In genomic region chr7:108525327-108525984, GRCh38 we compare ENCODE assay signal across 8 cellular contexts. TPM values are rescaled to one million over a fixed set of nuclear protein-coding genes. Genes with fewer than 3 reads are reported as not detected.
DNase-seq lines count a peak whose midpoint lies in the region; ATAC-seq and TF ChIP-seq lines count a peak whose summit lies in the region.

No MANE protein-coding gene starts in this region.

- under 1% methylated on average over 22 of the region's 22 CpGs for WGBS in right cardiac atrium

- no peaks in the 10 kb centered on the region for H3K27me3 ChIP-seq in right cardiac atrium (ENCODE audit: control insufficient read depth, insufficient read depth)

- peak overlapping the region; percentile 95 for H3K27ac ChIP-seq in right cardiac atrium (ENCODE audit: low read length)

- peak; percentile 64 for DNase-seq in Calu3
- DNase-seq in GM19238 (ENCODE audit: insufficient read length, low spot score): peak; percentile 32
- peak; percentile 11 for DNase-seq in NCI-H460 (ENCODE audit: extremely low read depth, low read depth)
- no peak for DNase-seq in activated naive CD8-positive, alpha-beta T cell treated with anti-CD3 and anti-CD28 coated beads, Interleukin-2, amount 10 ng/mL, durations not matched to agents 7 days and 5 days
- DNase-seq in right cardiac atrium: peak; percentile 92 to 95 (median 95)
- peak; percentile 88 for DNase-seq in renal cortical epithelial cell (ENCODE audit: low read depth)
- no peak for DNase-seq in activated effector memory CD4-positive, alpha-beta T cell treated with Interleukin-2 at 50 U/mL for 16 hours

- H3K9me3 Mint-ChIP-seq in Calu3 (ENCODE audit: low read depth, unreplicated experiment): no peaks in the 10 kb centered on the region
- no peaks in the 10 kb centered on the region for H3K9me3 Mint-ChIP-seq in activated naive CD8-positive, alpha-beta T cell treated with anti-CD3 and anti-CD28 coated beads, Interleukin-2, amount 10 ng/mL, durations not matched to agents 7 days and 5 days

- H3K4me1 Mint-ChIP-seq in Calu3 (ENCODE audit: low read depth, unreplicated experiment): peaks cover 28% of the 10 kb centered on the region
- H3K4me1 Mint-ChIP-seq in activated naive CD8-positive, alpha-beta T cell treated with anti-CD3 and anti-CD28 coated beads, Interleukin-2, amount 10 ng/mL, durations not matched to agents 7 days and 5 days: peaks cover 32% of the 10 kb centered on the region

- ATAC-seq in HG03139 (IDR thresholded peaks at IDR 0.05; ENCODE audit: unreplicated experiment): peak; percentile 36
- peak; percentile 53 for ATAC-seq in activated naive CD8-positive, alpha-beta T cell treated with anti-CD3 and anti-CD28 coated beads, Interleukin-2, amount 10 ng/mL, durations not matched to agents 7 days and 5 days (ENCODE audit: low read depth)
- ATAC-seq in right cardiac atrium: peak; percentile 86 to 87

- H3K4me3 ChIP-seq in right cardiac atrium (ENCODE audit: low read length): peak overlapping the region; percentile 63

- no peaks in the 10 kb centered on the region for H3K9me3 ChIP-seq in right cardiac atrium (ENCODE audit: control insufficient read depth, low read length)

- intact Hi-C loops in Calu3 (cut with micrococcal nuclease; ENCODE audit: unreplicated experiment) (loop anchor here (5.0 kb wide), 1 partner anchor 42 kb away; the partner anchor contains the start of genes DNAJB9 and THAP5), right cardiac atrium (cut with DNase I) (no loop called here)

- POLR2A ChIA-PET in activated naive CD8-positive, alpha-beta T cell treated with anti-CD3 and anti-CD28 coated beads, Interleukin-2, amount 10 ng/mL, durations not matched to agents 7 days and 5 days (lab: Charles Lee): interaction anchor here (0.8 to 4.5 kb wide), 3 partner anchors 44 to 71 kb away, joined by 3 to 42 read pairs (median 3); partner anchors contain the start of genes DNAJB9 and THAP5

- H3K4me1 ChIP-seq in right cardiac atrium (ENCODE audit: control insufficient read depth, insufficient read depth, low read length): no peaks in the 10 kb centered on the region

- no peak for TF ChIP-seq CTCF in Calu3 (IDR thresholded peaks at IDR 0.05; ENCODE audit: unreplicated experiment)

- CTCF ChIA-PET in Calu3 (lab: Charles Lee): interaction anchor here (0.6 to 0.7 kb wide), 4 partner anchors 9 to 344 kb away, joined by 3 read pairs; no protein-coding TSS in a partner anchor

- H3K27me3 Mint-ChIP-seq in Calu3 (ENCODE audit: unreplicated experiment): no peaks in the 10 kb centered on the region
- H3K27me3 Mint-ChIP-seq in activated naive CD8-positive, alpha-beta T cell treated with anti-CD3 and anti-CD28 coated beads, Interleukin-2, amount 10 ng/mL, durations not matched to agents 7 days and 5 days: no peaks in the 10 kb centered on the region

- peak overlapping the region; percentile 98 for H3K27ac Mint-ChIP-seq in Calu3 (ENCODE audit: unreplicated experiment)
- peak overlapping the region; percentile 97 for H3K27ac Mint-ChIP-seq in activated naive CD8-positive, alpha-beta T cell treated with anti-CD3 and anti-CD28 coated beads, Interleukin-2, amount 10 ng/mL, durations not matched to agents 7 days and 5 days

- peak overlapping the region; percentile 83 for H3K4me3 Mint-ChIP-seq in Calu3 (ENCODE audit: low read depth, unreplicated experiment)
- H3K4me3 Mint-ChIP-seq in activated naive CD8-positive, alpha-beta T cell treated with anti-CD3 and anti-CD28 coated beads, Interleukin-2, amount 10 ng/mL, durations not matched to agents 7 days and 5 days: peak overlapping the region; percentile 97

- BruUV-seq in Calu3 (replicated peaks; lab: Mats Ljungman, UMichigan): TSS peak; percentile 54

- H3K36me3 Mint-ChIP-seq in Calu3 (ENCODE audit: insufficient read depth, unreplicated experiment): peaks cover 24% of the 10 kb centered on the region
- peaks cover 8% of the 10 kb centered on the region for H3K36me3 Mint-ChIP-seq in activated naive CD8-positive, alpha-beta T cell treated with anti-CD3 and anti-CD28 coated beads, Interleukin-2, amount 10 ng/mL, durations not matched to agents 7 days and 5 days

RNA-seq across cellular contexts. Expression of gene PNPLA8, which starts 0.5 kb away (rescaled TPM):
- total RNA-seq in Calu3 (2022) (6.9 and 8.3 TPM in 2 replicates), right cardiac atrium (10 to 100 TPM; 32.7 to 37.4 (median 35.6) TPM), renal cortical epithelial cell (58.5 and 60.2 TPM in 2 replicates)
- 30.5 and 34.0 TPM in 2 replicates for total RNA-seq in NCI-H460 (2014; rRNA removed; shearing (Covaris generic))
- 13.5 and 14.7 TPM in 2 replicates for polyA plus RNA-seq in NCI-H460 (2014; cell fraction: nucleus; rRNA removed)
- 10 to 100 TPM; 17.2 to 17.8 TPM for total RNA-seq in activated naive CD8-positive, alpha-beta T cell treated with anti-CD3 and anti-CD28 coated beads, Interleukin-2, amount 10 ng/mL, durations not matched to agents 7 days and 5 days
- 22.3 TPM for polyA plus RNA-seq in right cardiac atrium

RNA-seq across cellular contexts. Expression of gene THAP5, which starts 44.0 kb away (rescaled TPM):
- total RNA-seq in Calu3 (2022) (15.8 and 18.3 TPM in 2 replicates), right cardiac atrium (10 to 100 TPM; 26.7 to 31.1 (median 30.7) TPM), renal cortical epithelial cell (20.3 and 21.7 TPM in 2 replicates)
- 37.9 and 43.7 TPM in 2 replicates for total RNA-seq in NCI-H460 (2014; rRNA removed; shearing (Covaris generic))
- 13.4 and 14.2 TPM in 2 replicates for polyA plus RNA-seq in NCI-H460 (2014; cell fraction: nucleus; rRNA removed)
- 10 to 100 TPM; 32.8 to 38.9 TPM for total RNA-seq in activated naive CD8-positive, alpha-beta T cell treated with anti-CD3 and anti-CD28 coated beads, Interleukin-2, amount 10 ng/mL, durations not matched to agents 7 days and 5 days
- polyA plus RNA-seq in right cardiac atrium: 10.0 TPM

RNA-seq across cellular contexts. Expression of gene DNAJB9, which starts 44.2 kb away (rescaled TPM):
- total RNA-seq in Calu3 (2022): 13.3 TPM in 2 replicates
- total RNA-seq in NCI-H460 (2014; rRNA removed; shearing (Covaris generic)): 18.0 and 24.1 TPM in 2 replicates
- 5.9 and 7.6 TPM in 2 replicates for polyA plus RNA-seq in NCI-H460 (2014; cell fraction: nucleus; rRNA removed)
- 10 to 100 TPM; 11.3 to 11.9 TPM for total RNA-seq in activated naive CD8-positive, alpha-beta T cell treated with anti-CD3 and anti-CD28 coated beads, Interleukin-2, amount 10 ng/mL, durations not matched to agents 7 days and 5 days
- 10 to 100 TPM; 35.0 to 52.0 (median 39.6) TPM for total RNA-seq in right cardiac atrium
- polyA plus RNA-seq in right cardiac atrium: 35.7 TPM
- total RNA-seq in renal cortical epithelial cell: 28.1 and 42.5 TPM in 2 replicates

Comparison
In these comparisons a context has a peak if more than half of its experiments do, and no peak if none do; other contexts are left out.
1. DNase-seq: peak in Calu3 (single experiment), GM19238 (single experiment), NCI-H460 (single experiment), right cardiac atrium (3 of 3) and renal cortical epithelial cell (single experiment); none in activated naive CD8-positive, alpha-beta T cell treated with anti-CD3 and anti-CD28 coated beads, Interleukin-2, amount 10 ng/mL, durations not matched to agents 7 days and 5 days (single experiment) and activated effector memory CD4-positive, alpha-beta T cell treated with Interleukin-2 at 50 U/mL for 16 hours (single experiment).
2. ATAC-seq: peak in every context shown above with its lines; median percentile 86 in right cardiac atrium; 53 in activated naive CD8-positive, alpha-beta T cell treated with anti-CD3 and anti-CD28 coated beads, Interleukin-2, amount 10 ng/mL, durations not matched to agents 7 days and 5 days; 36 in HG03139.